ENCODE assay signal across 11 cellular contexts in the genomic region with DNA sequence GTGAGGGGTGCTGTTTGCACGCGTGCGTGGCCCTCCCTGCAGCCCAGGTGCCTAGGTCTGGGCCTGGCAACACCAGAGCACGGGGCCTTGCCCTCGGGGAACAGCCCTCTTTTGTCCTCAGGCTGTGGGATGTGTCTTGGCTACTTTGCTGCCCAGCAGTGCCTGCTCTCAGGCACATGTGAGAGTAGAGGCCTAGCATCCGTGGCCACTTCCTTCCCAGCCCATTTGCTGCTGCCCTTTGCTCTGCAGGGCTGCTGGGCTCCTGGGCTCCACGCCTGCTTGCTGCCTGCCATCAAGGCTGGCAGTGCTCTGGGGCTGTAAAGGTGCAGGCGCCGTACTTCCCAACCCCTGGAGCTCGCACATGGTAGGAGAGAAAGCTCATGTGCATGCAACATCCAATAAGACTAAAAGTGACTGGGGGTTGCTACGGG. TPM values are rescaled to one million over a fixed set of nuclear protein-coding genes. Genes with fewer than 3 reads are reported as not detected.
A peak's percentile ranks its signal among the peaks of the same experiment; 100 is the strongest.
DNase-seq lines count a peak whose midpoint lies in the region; ATAC-seq and TF ChIP-seq lines count a peak whose summit lies in the region.
"Had no signal": no experiment of that assay in that cellular context is flagged by ENCODE, and none has a peak within 500 bp of the region (broad histone marks: within the 10 kb centered on the region; RNA-seq: fewer than 3 reads in every experiment).

No MANE protein-coding gene starts in this region.

- H3K4me2 ChIP-seq in H9 (ENCODE audit: insufficient read depth, insufficient read length, low read length) = no peak overlapping the region

- H3K27ac ChIP-seq in H9 (ENCODE audit: insufficient read length, low read depth, low read length) (no peak overlapping the region), body of pancreas (peak overlapping the region in 3 of 4 donors; percentile 5 to 63 (median 28)), layer of hippocampus (ENCODE audit: low read depth, low read length) (peak overlapping the region; percentile 59)
- H3K27ac ChIP-seq: C4-2B had no signal

- peaks cover 2% of the 10 kb centered on the region for H3K79me1 ChIP-seq in H9 (ENCODE audit: insufficient read depth, low read depth, low read length, poor library complexity, severe bottlenecking)

- H4K5ac ChIP-seq in H9 (ENCODE audit: insufficient read length, low read depth, low read length) = no peak overlapping the region

- no peak overlapping the region for H2BK5ac ChIP-seq in H9 (ENCODE audit: insufficient read length, low read length)

- no peak overlapping the region for H3K23ac ChIP-seq in H9 (ENCODE audit: insufficient read length, low read depth, low read length)

- TF ChIP-seq CTCF in H9 (conservative IDR thresholded peaks at IDR 0.05) = no peak
- no peak for TF ChIP-seq CTCF in body of pancreas (IDR thresholded peaks at IDR 0.05)

- DNase-seq in H9 (no peak), body of pancreas (no peak), NCI-H2227 (lab: John Stamatoyannopoulos, UW; ENCODE audit: unreplicated experiment) (no peak)
- DNase-seq in stimulated activated effector memory CD8-positive, alpha-beta T cell treated with anti-CD3 and anti-CD28 coated beads, Interleukin-12 subunit alpha, Interleukin-12 subunit beta, amount 100 ng/mL, for 72 hours (ENCODE audit: low spot score in 2 of 2) = no peak
- DNase-seq in activated CD4-positive, alpha-beta T cell treated with anti-CD3 and anti-CD28 coated beads for 1 hour = no peak
- DNase-seq in activated CD8-positive, alpha-beta T cell treated with anti-CD3 and anti-CD28 coated beads, Interleukin-2, amount 10 ng/mL, durations not matched to agents 7 days and 5 days = no peak
- DNase-seq: aorta, NCI-H2029 had no signal

- H3K9ac ChIP-seq in H9 (ENCODE audit: extremely low read depth, insufficient read length, low read length) = no peak overlapping the region

- peaks cover 12 to 44% (median 30%) of the 10 kb centered on the region in 3 experiments; a peak in 6 of 7 replicates for H3K36me3 Mint-ChIP-seq in H9 (ENCODE audit: insufficient read depth in 1 of 3, low read depth in 3 of 3)
- H3K36me3 Mint-ChIP-seq in stimulated activated effector memory CD8-positive, alpha-beta T cell treated with anti-CD3 and anti-CD28 coated beads, Interleukin-12 subunit alpha, Interleukin-12 subunit beta, amount 100 ng/mL, for 72 hours = peaks cover 78% of the 10 kb centered on the region
- H3K36me3 Mint-ChIP-seq in activated CD8-positive, alpha-beta T cell treated with anti-CD3 and anti-CD28 coated beads, Interleukin-2, amount 10 ng/mL, durations not matched to agents 7 days and 5 days (ENCODE audit: low read depth) = peaks cover 38% of the 10 kb centered on the region

- no peak overlapping the region; a peak in 1 of 5 replicates for H3K4me3 Mint-ChIP-seq in H9
- H3K4me3 Mint-ChIP-seq in stimulated activated effector memory CD8-positive, alpha-beta T cell treated with anti-CD3 and anti-CD28 coated beads, Interleukin-12 subunit alpha, Interleukin-12 subunit beta, amount 100 ng/mL, for 72 hours = peak overlapping the region; percentile 8
- H3K4me3 Mint-ChIP-seq in activated CD8-positive, alpha-beta T cell treated with anti-CD3 and anti-CD28 coated beads, Interleukin-2, amount 10 ng/mL, durations not matched to agents 7 days and 5 days = no peak overlapping the region

- CTCF ChIA-PET in activated CD8-positive, alpha-beta T cell treated with anti-CD3 and anti-CD28 coated beads, Interleukin-2, amount 10 ng/mL, durations not matched to agents 7 days and 5 days (lab: Charles Lee) = no interaction called here

- H3K9me3 Mint-ChIP-seq in H9 = no peaks in the 10 kb centered on the region
- H3K9me3 Mint-ChIP-seq in stimulated activated effector memory CD8-positive, alpha-beta T cell treated with anti-CD3 and anti-CD28 coated beads, Interleukin-12 subunit alpha, Interleukin-12 subunit beta, amount 100 ng/mL, for 72 hours = no peaks in the 10 kb centered on the region
- no peaks in the 10 kb centered on the region for H3K9me3 Mint-ChIP-seq in activated CD8-positive, alpha-beta T cell treated with anti-CD3 and anti-CD28 coated beads, Interleukin-2, amount 10 ng/mL, durations not matched to agents 7 days and 5 days (ENCODE audit: insufficient read depth)

- no peak overlapping the region for H2AFZ ChIP-seq in H9 (ENCODE audit: low read length)

- H2BK12ac ChIP-seq in H9 (ENCODE audit: insufficient read length, low read depth, low read length) = no peak overlapping the region

- WGBS in H9 (ENCODE audit: extremely low coverage, insufficient read length, low lambda C conversion rate) = no CpG with 5 or more reads among the region's 11 CpGs
- WGBS in body of pancreas, 2 donors = 78 to 88% methylated on average over 8 to 11 of the region's 11 CpGs

- no peak overlapping the region for H3K4ac ChIP-seq in H9 (ENCODE audit: low read depth, low read length)

- POLR2A ChIA-PET in activated CD8-positive, alpha-beta T cell treated with anti-CD3 and anti-CD28 coated beads, Interleukin-2, amount 10 ng/mL, durations not matched to agents 7 days and 5 days (lab: Charles Lee) = no interaction called here

- H3K4me3 ChIP-seq in body of pancreas = no peak overlapping the region

- H2BK15ac ChIP-seq in H9 (ENCODE audit: low read depth, low read length) = no peak overlapping the region

- no peak overlapping the region for H3T11ph ChIP-seq in H9 (ENCODE audit: low read length)

- peaks cover 0 to 2% of the 10 kb centered on the region in 2 donors for H3K36me3 ChIP-seq in body of pancreas (replicated peaks in 1 of 2; ENCODE audit: insufficient read depth in 1 of 2, low read depth in 2 of 2)

- no peak overlapping the region for H3K56ac ChIP-seq in H9 (ENCODE audit: insufficient read length, low read depth, low read length)

- H3K27me3 Mint-ChIP-seq in H9 (ENCODE audit: low read depth) = no peaks in the 10 kb centered on the region; the same call in 1 of the 2 replicates
- no peaks in the 10 kb centered on the region for H3K27me3 Mint-ChIP-seq in activated CD8-positive, alpha-beta T cell treated with anti-CD3 and anti-CD28 coated beads, Interleukin-2, amount 10 ng/mL, durations not matched to agents 7 days and 5 days (ENCODE audit: low read depth)

- no peaks in the 10 kb centered on the region for H3K27me3 ChIP-seq in H9 (ENCODE audit: insufficient read depth, low read length)
- H3K27me3 ChIP-seq in body of pancreas = no peaks in the 10 kb centered on the region
- no peaks in the 10 kb centered on the region for H3K27me3 ChIP-seq in layer of hippocampus (ENCODE audit: control insufficient read depth, insufficient read depth, low read length)

- H3K18ac ChIP-seq in H9 (ENCODE audit: insufficient read length, low read depth, low read length) = no peak overlapping the region

- no peak overlapping the region; the same call in 1 of the 2 replicates for H3K14ac ChIP-seq in H9 (ENCODE audit: insufficient read depth, low read length)

- H4K20me1 ChIP-seq in H9 (ENCODE audit: control insufficient read depth, insufficient read depth, insufficient read length) = no peaks in the 10 kb centered on the region

- no peaks in the 10 kb centered on the region for H3K9me3 ChIP-seq in H9 (ENCODE audit: control insufficient read depth, low read depth, low read length)
- no peaks in the 10 kb centered on the region for H3K9me3 ChIP-seq in body of pancreas

- H4K91ac ChIP-seq in H9 (ENCODE audit: insufficient read length, low read depth, low read length) = no peak overlapping the region

- H3K79me2 ChIP-seq in H9 (ENCODE audit: insufficient read depth, low read length) = peaks cover 18% of the 10 kb centered on the region; the same call in 1 of the 2 replicates

- H2BK120ac ChIP-seq in H9 (ENCODE audit: low read depth, low read length, poor library complexity, severe bottlenecking) = no peak overlapping the region

- ATAC-seq in body of pancreas = no peak
- no peak for ATAC-seq in stimulated activated effector memory CD8-positive, alpha-beta T cell treated with anti-CD3 and anti-CD28 coated beads, Interleukin-12 subunit alpha, Interleukin-12 subunit beta, amount 100 ng/mL, for 72 hours
- ATAC-seq in HG03342 (IDR thresholded peaks at IDR 0.05; ENCODE audit: unreplicated experiment) = no peak
- no peak for ATAC-seq in activated CD8-positive, alpha-beta T cell treated with anti-CD3 and anti-CD28 coated beads, Interleukin-2, amount 10 ng/mL, durations not matched to agents 7 days and 5 days

- H3K4me1 ChIP-seq in H9 (ENCODE audit: insufficient read depth, low read length) (peaks cover 11% of the 10 kb centered on the region; the same call in 1 of the 2 replicates), body of pancreas (peaks cover 93% of the 10 kb centered on the region)

- no peak for TF ChIP-seq POLR2A in body of pancreas (IDR thresholded peaks at IDR 0.05)

- no peaks in the 10 kb centered on the region for H3K23me2 ChIP-seq in H9 (ENCODE audit: insufficient read length, low read depth, low read length, poor library complexity, severe bottlenecking)

- peak overlapping the region; percentile 81 to 94 (median 92); a peak in 5 of 7 replicates for H3K27ac Mint-ChIP-seq in H9
- peak overlapping the region; percentile 78 for H3K27ac Mint-ChIP-seq in stimulated activated effector memory CD8-positive, alpha-beta T cell treated with anti-CD3 and anti-CD28 coated beads, Interleukin-12 subunit alpha, Interleukin-12 subunit beta, amount 100 ng/mL, for 72 hours
- H3K27ac Mint-ChIP-seq in activated CD8-positive, alpha-beta T cell treated with anti-CD3 and anti-CD28 coated beads, Interleukin-2, amount 10 ng/mL, durations not matched to agents 7 days and 5 days = no peak overlapping the region

- no peak overlapping the region for H4K8ac ChIP-seq in H9 (replicated peaks; ENCODE audit: insufficient read length, low read depth, low read length)

- no peak overlapping the region for H2AK5ac ChIP-seq in H9 (ENCODE audit: insufficient read length, low read length)

- intact Hi-C loops in body of pancreas (cut with DNase I) = no loop called here

- no peak overlapping the region for H2BK20ac ChIP-seq in H9 (ENCODE audit: low read depth, low read length, poor library complexity, severe bottlenecking)

- H3K4me1 Mint-ChIP-seq in H9 = peaks cover 41 to 49% of the 10 kb centered on the region in 2 experiments
- peaks cover 71% of the 10 kb centered on the region for H3K4me1 Mint-ChIP-seq in stimulated activated effector memory CD8-positive, alpha-beta T cell treated with anti-CD3 and anti-CD28 coated beads, Interleukin-12 subunit alpha, Interleukin-12 subunit beta, amount 100 ng/mL, for 72 hours
- peaks cover 59% of the 10 kb centered on the region for H3K4me1 Mint-ChIP-seq in activated CD8-positive, alpha-beta T cell treated with anti-CD3 and anti-CD28 coated beads, Interleukin-2, amount 10 ng/mL, durations not matched to agents 7 days and 5 days (ENCODE audit: low read depth)

RNA-seq across cellular contexts. Expression of gene CAPN12, which starts 46.6 kb away (rescaled TPM):
- total RNA-seq in H9 (2021) (10.3 and 10.5 TPM in 2 replicates), body of pancreas (10 to 100 TPM in 1 of 2 donors, 1 to 10 TPM in 1; 9.9 to 11.4 TPM)
- total RNA-seq in activated CD8-positive, alpha-beta T cell treated with anti-CD3 and anti-CD28 coated beads, Interleukin-2, amount 10 ng/mL, durations not matched to agents 7 days and 5 days = 10 to 100 TPM; 12.2 to 16.2 TPM

RNA-seq across cellular contexts. Expression of gene ACTN4, which starts 50.2 kb away (rescaled TPM):
- total RNA-seq in H9 (2021) (369 and 386 TPM in 2 replicates), body of pancreas (100 to 1,000 TPM; 143 to 148 TPM)
- total RNA-seq in activated CD8-positive, alpha-beta T cell treated with anti-CD3 and anti-CD28 coated beads, Interleukin-2, amount 10 ng/mL, durations not matched to agents 7 days and 5 days = 100 to 1,000 TPM; 357 to 373 TPM
